In genomic region chr12:124786065-124786964, GRCh38 we compare ENCODE assay signal across 8 cellular contexts.
DNase-seq lines count a peak whose midpoint lies in the region; ATAC-seq lines count a peak whose summit lies in the region.

No MANE protein-coding gene starts in this region.

- no peak overlapping the region for H3K27ac Mint-ChIP-seq in activated T-helper 17 cell treated with anti-CD3 and anti-CD28 coated beads, Interleukin-2, amount 50 U/mL, for 72 hours

- no peaks in the 10 kb centered on the region for H3K9me3 Mint-ChIP-seq in activated T-helper 17 cell treated with anti-CD3 and anti-CD28 coated beads, Interleukin-2, amount 50 U/mL, for 72 hours

- peak; percentile 96 for DNase-seq in NCI-H1105 treated with DMSO at 0.1 percent for 48 hours (lab: John Stamatoyannopoulos, UW)
- DNase-seq in cerebellar nuclear complex (lab: John Stamatoyannopoulos, UW), result peak; percentile 78 to 91
- peak; percentile 86 for DNase-seq in inferior parietal cortex (ENCODE audit: extremely low spot score)
- no peak for DNase-seq in SK-N-DZ (ENCODE audit: low spot score)
- DNase-seq in HuH-7 (ENCODE audit: low spot score), result no peak

- no peaks in the 10 kb centered on the region for H3K9me3 ChIP-seq in stomach smooth muscle (ENCODE audit: control insufficient read depth in 2 of 2, low read length in 2 of 2)

- peaks cover 0 to 3% of the 10 kb centered on the region in 2 donors for H3K36me3 ChIP-seq in stomach smooth muscle (ENCODE audit: control insufficient read depth in 2 of 2, insufficient read depth in 2 of 2, low read length in 2 of 2)

- no peaks in the 10 kb centered on the region for H3K27me3 Mint-ChIP-seq in activated T-helper 17 cell treated with anti-CD3 and anti-CD28 coated beads, Interleukin-2, amount 50 U/mL, for 72 hours

- H3K27me3 ChIP-seq in stomach smooth muscle (ENCODE audit: control insufficient read depth in 1 of 2, insufficient read depth in 2 of 2, low read length in 2 of 2), result no peaks in the 10 kb centered on the region

- H3K4me1 ChIP-seq in stomach smooth muscle (ENCODE audit: control insufficient read depth, insufficient read depth, low read length), result peaks cover 7% of the 10 kb centered on the region

- H3K4me3 ChIP-seq in stomach smooth muscle (ENCODE audit: low read length in 2 of 2), result peak overlapping the region; percentile 28 to 76

- H3K4me1 Mint-ChIP-seq in activated T-helper 17 cell treated with anti-CD3 and anti-CD28 coated beads, Interleukin-2, amount 50 U/mL, for 72 hours, result no peaks in the 10 kb centered on the region

- no peaks in the 10 kb centered on the region for H3K36me3 Mint-ChIP-seq in activated T-helper 17 cell treated with anti-CD3 and anti-CD28 coated beads, Interleukin-2, amount 50 U/mL, for 72 hours (ENCODE audit: low read depth)

- no peak overlapping the region for H3K27ac ChIP-seq in stomach smooth muscle (ENCODE audit: low read length)

- no peak for ATAC-seq in GM18870 (IDR thresholded peaks at IDR 0.05; ENCODE audit: unreplicated experiment)
- ATAC-seq in activated T-helper 17 cell treated with anti-CD3 and anti-CD28 coated beads, Interleukin-2, amount 50 U/mL, for 72 hours (replicated peaks), result no peak

- H3K9ac ChIP-seq in stomach smooth muscle (ENCODE audit: low read length in 2 of 2), result peak overlapping the region in 1 of 2 donors; percentile 64

- no peak overlapping the region for H3K4me3 Mint-ChIP-seq in activated T-helper 17 cell treated with anti-CD3 and anti-CD28 coated beads, Interleukin-2, amount 50 U/mL, for 72 hours

Comparison
In these comparisons a context has a peak if more than half of its experiments do, and no peak if none do; other contexts are left out.
1. DNase-seq: peak in NCI-H1105 treated with DMSO at 0.1 percent for 48 hours (single experiment), cerebellar nuclear complex (2 of 2) and inferior parietal cortex (single experiment); none in SK-N-DZ (single experiment) and HuH-7 (single experiment).